Comparison of ENCODE assay signal across 1 cellular context in the genomic region with DNA sequence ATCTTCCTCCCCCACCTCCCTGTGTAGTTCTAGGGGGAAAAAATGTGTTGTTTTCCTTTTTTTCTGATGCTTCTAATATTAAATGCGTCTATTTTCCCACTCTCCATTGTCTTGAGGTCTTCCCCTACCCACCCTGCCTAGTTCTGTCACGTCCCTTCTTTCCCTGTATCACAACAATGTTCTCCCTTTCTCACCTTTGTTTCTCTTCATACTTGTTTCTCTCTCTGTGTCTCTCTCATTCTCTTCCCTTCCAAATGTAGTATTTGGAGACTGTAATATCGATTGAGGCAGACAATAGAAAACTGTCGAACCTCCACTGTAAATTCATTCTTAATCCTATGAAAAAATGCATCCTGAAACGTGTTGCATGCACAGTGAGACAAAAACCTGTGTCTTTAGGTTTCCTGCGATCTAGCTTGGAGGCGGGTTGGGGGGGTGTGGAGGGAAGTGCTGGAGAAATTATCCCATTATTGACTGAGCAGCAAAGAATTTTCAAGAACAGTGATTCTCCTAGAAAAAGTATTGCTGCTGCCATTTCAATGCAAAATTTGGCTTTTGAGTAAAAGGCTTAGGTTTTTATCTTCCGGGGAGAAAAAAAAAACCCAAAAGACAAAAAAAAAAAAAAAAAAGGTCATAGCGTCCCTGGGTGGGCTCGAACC.
TF ChIP-seq lines count a peak whose summit lies in the region.

No MANE protein-coding gene starts in this region.

TF ChIP-seq in A549, 52 proteins besides CTCF, POLR2A, EP300 and RAD21:
- TF ChIP-seq SMC3 (IDR thresholded peaks at IDR 0.05) (0 out of 3 replicates have a peak, but pooled peaks have one; percentile 11), KDM1A (IDR thresholded peaks at IDR 0.05; ENCODE audit: low read depth) (no peak), E2F6 (IDR thresholded peaks at IDR 0.05; ENCODE audit: borderline replicate concordance, low read depth) (0 out of 2 replicates have a peak, but pooled peaks have one; percentile 18)
